ENCODE assay signal across 8 cellular contexts in the genomic region with DNA sequence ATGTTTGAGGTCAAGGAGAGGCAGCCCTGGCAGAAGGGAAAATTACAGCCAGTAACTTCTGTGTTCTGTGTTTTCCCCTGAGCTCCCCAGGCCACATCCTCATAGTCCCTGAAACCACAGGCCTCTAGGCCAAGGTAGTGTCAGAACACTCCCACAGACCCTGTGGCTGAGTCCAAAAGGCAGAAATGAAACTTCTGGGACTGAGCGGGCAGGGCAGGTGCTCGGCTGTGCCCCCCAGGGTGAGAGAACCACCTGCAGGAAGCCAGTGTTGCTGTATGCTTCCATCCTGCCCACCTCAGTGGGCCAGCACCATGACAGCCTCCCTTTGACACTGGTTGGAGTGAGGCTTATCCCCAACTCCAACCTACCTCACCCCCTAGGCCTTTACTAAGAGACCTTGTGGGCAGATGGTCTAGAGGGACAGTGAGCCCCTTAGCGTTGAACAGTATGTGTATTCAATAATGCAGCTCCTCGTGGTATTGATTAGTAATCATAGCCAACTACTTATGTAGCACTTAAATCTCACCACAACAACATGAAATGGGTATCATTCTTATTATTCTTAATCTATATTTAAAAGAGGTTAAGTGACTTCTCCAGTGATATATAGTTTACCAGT. TPM values are rescaled to one million over a fixed set of nuclear protein-coding genes. Genes with fewer than 3 reads are reported as not detected.
DNase-seq lines count a peak whose midpoint lies in the region; ATAC-seq and TF ChIP-seq lines count a peak whose summit lies in the region.

No MANE protein-coding gene starts in this region.

- H3K27ac ChIP-seq in lower lobe of right lung: no peak overlapping the region
- no peak overlapping the region for H3K27ac ChIP-seq in CD4-positive, alpha-beta memory T cell (ENCODE audit: low read depth, low read length)

- peaks cover 30 to 54% (median 46%) of the 10 kb centered on the region in 4 donors for H3K4me1 Mint-ChIP-seq in CD4-positive, alpha-beta memory T cell

- H3K27me3 Mint-ChIP-seq in CD4-positive, alpha-beta memory T cell: no peaks in the 10 kb centered on the region

- intact Hi-C loops in lower lobe of right lung (cut with DNase I): no loop called here
- intact Hi-C loops in CD4-positive, alpha-beta memory T cell (cut with micrococcal nuclease): no loop called here

- no peaks in the 10 kb centered on the region for H3K27me3 ChIP-seq in lower lobe of right lung (ENCODE audit: low read depth)
- H3K27me3 ChIP-seq in CD4-positive, alpha-beta memory T cell (ENCODE audit: insufficient read depth, low read length): no peaks in the 10 kb centered on the region

- H3K9me3 ChIP-seq in lower lobe of right lung: no peaks in the 10 kb centered on the region
- H3K9me3 ChIP-seq in CD4-positive, alpha-beta memory T cell (ENCODE audit: control insufficient read depth in 1 of 2, low read length in 2 of 2): no peaks in the 10 kb centered on the region

- H3K4me3 ChIP-seq in Jurkat, Clone E6-1 (ENCODE audit: low read length): no peak overlapping the region
- no peak overlapping the region for H3K4me3 ChIP-seq in lower lobe of right lung
- H3K4me3 ChIP-seq in CD4-positive, alpha-beta memory T cell (ENCODE audit: low read length in 2 of 2): no peak overlapping the region

- H3K9me3 Mint-ChIP-seq in CD4-positive, alpha-beta memory T cell: peaks cover 0 to 9% (median 4%) of the 10 kb centered on the region in 8 donors

- no peaks in the 10 kb centered on the region for H3K4me1 ChIP-seq in lower lobe of right lung
- peaks cover 10% of the 10 kb centered on the region for H3K4me1 ChIP-seq in CD4-positive, alpha-beta memory T cell (ENCODE audit: insufficient read depth, low read length)

- ATAC-seq in GM18861 (IDR thresholded peaks at IDR 0.05; ENCODE audit: unreplicated experiment) (peak; percentile 91), GM21619 (IDR thresholded peaks at IDR 0.05; ENCODE audit: unreplicated experiment) (peak; percentile 97), lower lobe of right lung (peak; percentile 52 to 84)

- TF ChIP-seq CTCF in lower lobe of right lung (IDR thresholded peaks at IDR 0.05): no peak

- H3K27ac Mint-ChIP-seq in CD4-positive, alpha-beta memory T cell: peak overlapping the region in 1 of 7 donors; percentile 13

- peaks cover 89% of the 10 kb centered on the region in 2 donors for H3K36me3 Mint-ChIP-seq in CD4-positive, alpha-beta memory T cell

- CTCF ChIA-PET in CD4-positive, alpha-beta memory T cell (lab: Charles Lee; ENCODE audit: partially characterized antibody): no interaction called here

- DNase-seq in Jurkat, Clone E6-1 (ENCODE audit: low read depth, low spot score): peak; percentile 37
- no peak for DNase-seq in lower lobe of right lung
- no peak for DNase-seq in CD4-positive, alpha-beta memory T cell
- no peak for DNase-seq in NCI-H1436 (lab: John Stamatoyannopoulos, UW)
- DNase-seq in NCI-H1436 treated with DMSO at 0.1 percent for 48 hours (lab: John Stamatoyannopoulos, UW): no peak
- DNase-seq in H4 (ENCODE audit: low spot score): no peak

- POLR2A ChIA-PET in CD4-positive, alpha-beta memory T cell (lab: Charles Lee; ENCODE audit: partially characterized antibody): no interaction called here

- no peaks in the 10 kb centered on the region for H3K36me3 ChIP-seq in lower lobe of right lung
- peaks cover 29% of the 10 kb centered on the region for H3K36me3 ChIP-seq in CD4-positive, alpha-beta memory T cell (ENCODE audit: insufficient read depth, low read length)

- H3K4me3 Mint-ChIP-seq in CD4-positive, alpha-beta memory T cell: no peak overlapping the region

RNA-seq across cellular contexts. Expression of a gene that starts 30.3 kb away (rescaled TPM):
- 11.1 TPM for polyA plus RNA-seq in Jurkat, Clone E6-1 (2012; ENCODE audit: insufficient read depth, insufficient read length)
- total RNA-seq in lower lobe of right lung: 14.9 TPM
- 10 to 100 TPM; 32.3 to 32.6 TPM for total RNA-seq in CD4-positive, alpha-beta memory T cell
- 10 to 100 TPM; 15.3 to 19.2 TPM for polyA plus RNA-seq in CD4-positive, alpha-beta memory T cell
- total RNA-seq in H4 (2014; rRNA removed; shearing (Covaris generic)): not detected in 2 replicates

Comparison
In these comparisons a context has a peak if more than half of its experiments do, and no peak if none do; other contexts are left out.
1. RNA of a gene that starts 30.3 kb away (total RNA-seq): 32.3 to 32.6 TPM in CD4-positive, alpha-beta memory T cell and 14.9 TPM in lower lobe of right lung (single experiment); not detected in H4; every median in the first group is over 10 times any median in the second.
2. Peak in every context shown above with its lines, with median percentiles within 50 percentile points of each other: ATAC-seq.